11 cellular contexts compared by ENCODE assay signal in the genomic region with DNA sequence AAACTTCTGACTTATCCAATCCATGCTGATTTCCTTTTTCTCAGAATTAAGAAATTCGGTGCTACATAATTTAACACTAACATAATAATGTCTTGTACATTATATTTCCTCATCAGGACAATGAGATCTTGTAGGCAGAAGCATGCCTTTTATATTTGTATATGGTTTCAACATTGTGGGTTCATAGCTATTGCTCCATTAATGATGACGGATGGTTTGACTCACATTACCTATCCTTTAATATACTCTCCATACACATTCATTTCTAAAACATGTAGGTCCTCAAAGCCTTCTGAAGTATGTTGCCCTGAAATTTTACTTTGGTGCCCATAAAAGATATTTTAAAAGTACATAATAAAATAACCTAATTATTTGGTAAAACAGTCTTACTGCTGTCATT.
"Had no signal": no experiment of that assay in that cellular context is flagged by ENCODE, and none has a peak within 500 bp of the region (broad histone marks: within the 10 kb centered on the region; RNA-seq: fewer than 3 reads in every experiment).

No MANE protein-coding gene starts in this region.

- H3K4me1 ChIP-seq: heart left ventricle had no signal

- ATAC-seq: heart left ventricle, natural killer cell, right cardiac atrium had no signal

- DNase-seq: heart left ventricle; hippocampal formation; kidney glomerular epithelial cell; natural killer cell; nucleus accumbens; ovary; right cardiac atrium; small intestine; stimulated activated CD4-positive, alpha-beta T cell treated with anti-CD3 and anti-CD28 coated beads, Interleukin-12 subunit alpha, Interleukin-12 subunit beta, amount 100 ng/mL, for 4 hours; stimulated activated naive CD4-positive, alpha-beta T cell treated with Interleukin-2 at 50 U/mL for 16 hours; trophoblast cell had no signal

- H3K36me3 ChIP-seq: heart left ventricle, ovary had no signal

- H3K9me3 ChIP-seq: heart left ventricle, ovary had no signal

- H3K4me3 ChIP-seq: heart left ventricle, ovary had no signal

- H3K27me3 ChIP-seq: heart left ventricle, ovary had no signal
